8 cellular contexts compared by ENCODE assay signal in the genomic region with DNA sequence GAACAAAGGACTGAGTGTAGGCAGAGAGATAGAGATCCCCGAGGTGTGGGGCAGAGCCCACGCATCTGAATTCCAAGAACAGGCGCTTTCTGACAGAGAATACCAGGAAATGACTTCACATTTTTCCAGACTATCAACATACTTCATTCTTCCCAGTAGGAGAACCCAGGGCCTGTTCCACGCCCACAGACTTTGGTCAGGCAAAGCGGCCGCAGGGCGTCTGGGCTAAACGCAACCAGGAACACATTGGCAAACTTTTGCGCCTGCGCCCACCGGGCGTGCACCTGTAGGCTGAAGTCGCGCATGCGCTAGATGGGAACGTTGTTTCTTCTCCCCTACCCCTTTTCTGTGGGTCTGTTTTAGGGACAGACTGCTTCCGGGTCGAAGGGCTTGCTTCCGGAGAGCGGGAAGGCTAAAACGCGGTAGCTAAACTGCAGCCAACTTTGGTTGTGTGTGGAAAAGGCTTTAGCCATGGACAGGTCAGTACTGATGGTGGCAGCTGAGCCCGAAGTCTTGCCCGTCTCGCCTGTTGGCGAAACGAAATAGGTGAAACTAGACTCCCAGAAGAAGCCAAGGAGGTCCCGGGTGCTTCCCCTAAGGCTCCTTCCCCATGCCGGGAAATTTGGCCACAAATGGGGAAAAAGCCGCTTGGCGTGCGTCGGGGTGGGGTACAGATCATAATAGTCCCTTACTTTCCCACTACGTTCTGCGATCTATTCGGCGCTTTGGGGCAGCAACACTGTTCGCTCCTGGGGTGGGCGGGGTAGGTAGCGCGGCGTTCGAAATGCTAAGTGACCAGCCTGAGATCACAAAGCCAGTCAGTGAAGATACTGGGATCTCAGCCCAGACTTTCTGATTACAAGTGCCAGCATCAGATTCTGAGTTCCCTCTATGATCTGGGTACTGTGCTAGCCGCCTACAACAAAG. TPM values are rescaled to one million over a fixed set of nuclear protein-coding genes. Genes with fewer than 3 reads are reported as not detected.
A peak's percentile ranks its signal among the peaks of the same experiment; 100 is the strongest.
DNase-seq lines count a peak whose midpoint lies in the region; ATAC-seq, FAIRE-seq and TF ChIP-seq lines count a peak whose summit lies in the region.

A gene (plus strand): TSS at position 384 of the 927 bp plus-strand sequence. CDS start 88 bp downstream, at position 472.

- H3K4me3 ChIP-seq in OCI-LY3 (ENCODE audit: low read length) (peak within 1 kb of the TSS; percentile 89), endothelial cell of umbilical vein (replicated peaks in 1 of 3; ENCODE audit: insufficient read depth in 1 of 3, low read depth in 1 of 3, low read length in 3 of 3) (peak within 1 kb of the TSS; percentile 44 to 84 (median 76))

- H3K9ac ChIP-seq in OCI-LY3 (ENCODE audit: low read length) = peak within 1 kb of the TSS; percentile 85
- peak within 1 kb of the TSS; percentile 72 for H3K9ac ChIP-seq in endothelial cell of umbilical vein (replicated peaks; ENCODE audit: extremely low read depth, insufficient read depth, low read length)

- H2AFZ ChIP-seq in OCI-LY3 (ENCODE audit: low read depth, low read length) (peak within 1 kb of the TSS; percentile 91), endothelial cell of umbilical vein (ENCODE audit: low read depth, low read length) (peak within 1 kb of the TSS; percentile 56)

- H3K27me3 ChIP-seq in OCI-LY3 (ENCODE audit: low read depth, low read length) = no peaks in the 10 kb centered on the region
- no peaks in the 10 kb centered on the region for H3K27me3 ChIP-seq in endothelial cell of umbilical vein (ENCODE audit: control insufficient read depth in 2 of 2, insufficient read depth in 2 of 2, low read length in 2 of 2)

- peaks cover 20% of the 10 kb centered on the region for H3K36me3 ChIP-seq in OCI-LY3 (replicated peaks; ENCODE audit: low read depth, low read length)
- H3K36me3 ChIP-seq in endothelial cell of umbilical vein (ENCODE audit: control insufficient read depth in 2 of 2, extremely low read depth in 1 of 2, insufficient read depth in 2 of 2, low read length in 2 of 2) = peaks cover 0 to under 1% of the 10 kb centered on the region in 2 experiments

- DNase-seq in D341Med (ENCODE audit: low spot score) = peak; percentile 97
- DNase-seq in HuH-7 (ENCODE audit: low spot score) = peak; percentile 90
- DNase-seq in activated T-cell treated with anti-CD3 and anti-CD28 coated beads for 1 hour (ENCODE audit: low read depth) = peak; percentile 99
- peak; percentile 100 for DNase-seq in endothelial cell of umbilical vein (ENCODE audit: low read depth, low spot score)
- DNase-seq in midbrain (lab: John Stamatoyannopoulos, UW) = peak; percentile 96
- peak; percentile 91 to 97 for DNase-seq in stimulated activated CD8-positive, alpha-beta memory T cell treated with anti-CD3 and anti-CD28 coated beads, Interleukin-2, amount 100 ng/mL, for 1 hour (ENCODE audit: low read depth in 2 of 2)

- TF ChIP-seq POLR2A in endothelial cell of umbilical vein (IDR thresholded peaks at IDR 0.05; ENCODE audit: low read depth, low read length) = peak; percentile 97

- H3K27ac ChIP-seq in OCI-LY3 (ENCODE audit: low read length) (peak within 1 kb of the TSS; percentile 44), endothelial cell of umbilical vein (ENCODE audit: insufficient read depth, low read depth, low read length) (peak within 1 kb of the TSS; percentile 90)

- H3K4me1 ChIP-seq in OCI-LY3 (ENCODE audit: low read length) (peaks cover 27% of the 10 kb centered on the region), endothelial cell of umbilical vein (ENCODE audit: control insufficient read depth, extremely low read depth, insufficient read depth, low read length) (peaks cover 19% of the 10 kb centered on the region)

- peak; percentile 95 for ATAC-seq in GM21515 (IDR thresholded peaks at IDR 0.05; ENCODE audit: unreplicated experiment)

- no peaks in the 10 kb centered on the region for H3K9me3 ChIP-seq in OCI-LY3 (ENCODE audit: insufficient read depth, low read length)
- no peaks in the 10 kb centered on the region for H3K9me3 ChIP-seq in endothelial cell of umbilical vein (replicated peaks; ENCODE audit: control insufficient read depth, insufficient read depth, low read length)

- H3K9me1 ChIP-seq in endothelial cell of umbilical vein (replicated peaks; ENCODE audit: control insufficient read depth, extremely low read depth, insufficient read depth, low read length) = no peaks in the 10 kb centered on the region

- POLR2A ChIA-PET in endothelial cell of umbilical vein (lab: Charles Lee) = no interaction called here

- H4K20me1 ChIP-seq in OCI-LY3 (ENCODE audit: insufficient read depth, low read length) = no peaks in the 10 kb centered on the region
- no peaks in the 10 kb centered on the region for H4K20me1 ChIP-seq in endothelial cell of umbilical vein (replicated peaks; ENCODE audit: control insufficient read depth, extremely low read depth, insufficient read depth, low read length)

- intact Hi-C loops in endothelial cell of umbilical vein (cut with micrococcal nuclease) = loop anchor here (1.0 to 2.0 kb wide), 8 partner anchors 77 to 464 kb away; a partner anchor contains a TSS

- TF ChIP-seq CTCF in OCI-LY3 (IDR thresholded peaks at IDR 0.05; ENCODE audit: low read depth, low read length) (no peak), endothelial cell of umbilical vein (IDR thresholded peaks at IDR 0.05; ENCODE audit: extremely low read depth in 1 of 2, insufficient read depth in 1 of 2, low read depth in 1 of 2, low read length in 2 of 2) (peak in 1 of 2 donors; percentile 8)

- FAIRE-seq in endothelial cell of umbilical vein (lab: Jason Lieb, UNC) = peak; percentile 93

- H3K79me2 ChIP-seq in OCI-LY3 (ENCODE audit: low read length) (peaks cover 30% of the 10 kb centered on the region), endothelial cell of umbilical vein (ENCODE audit: control insufficient read depth, insufficient read depth, low read length) (peaks cover 18% of the 10 kb centered on the region)

- dilution Hi-C loops in endothelial cell of umbilical vein (cut with MboI; ENCODE audit: extremely low pct_ligation_motif_present, low sequenced_read_pairs) = no loop called here

- peak within 1 kb of the TSS; percentile 95 for H3K4me2 ChIP-seq in OCI-LY3 (ENCODE audit: low read length)
- peak within 1 kb of the TSS; percentile 94 for H3K4me2 ChIP-seq in endothelial cell of umbilical vein (ENCODE audit: insufficient read depth, low read length)

- TSS peak; percentile 55 for BruUV-seq in endothelial cell of umbilical vein (replicated peaks; lab: Mats Ljungman, UMichigan)

- CTCF ChIA-PET in endothelial cell of umbilical vein (lab: Charles Lee) = no interaction called here

TF ChIP-seq in endothelial cell of umbilical vein, 7 proteins besides CTCF, POLR2A, EP300 and RAD21:
- TF ChIP-seq POLR2AphosphoS5 (IDR thresholded peaks at IDR 0.05; ENCODE audit: insufficient read depth, low read depth, low read length) = peak; percentile 84
- TF ChIP-seq MYC (IDR thresholded peaks at IDR 0.05; ENCODE audit: low read depth, low read length) = no peak
- peak; percentile 64 for TF ChIP-seq JUN (IDR thresholded peaks at IDR 0.05; ENCODE audit: borderline replicate concordance, insufficient read depth, insufficient read length, low read depth)
- TF ChIP-seq FOS (IDR thresholded peaks at IDR 0.05; ENCODE audit: borderline replicate concordance, insufficient read depth, low read length) = no peak
- TF ChIP-seq, protein P1, sequence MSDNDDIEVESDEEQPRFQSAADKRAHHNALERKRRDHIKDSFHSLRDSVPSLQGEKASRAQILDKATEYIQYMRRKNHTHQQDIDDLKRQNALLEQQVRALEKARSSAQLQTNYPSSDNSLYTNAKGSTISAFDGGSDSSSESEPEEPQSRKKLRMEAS (IDR thresholded peaks at IDR 0.05; ENCODE audit: insufficient read depth, insufficient read length) = peak; percentile 27
- TF ChIP-seq GATA2 (IDR thresholded peaks at IDR 0.05; ENCODE audit: insufficient read depth, insufficient read length, low read depth, low read length) = peak; percentile 36
- TF ChIP-seq EZH2 (IDR thresholded peaks at IDR 0.05; ENCODE audit: borderline replicate concordance, low read depth, low read length, severe bottlenecking) = no peak

RNA-seq across cellular contexts. Expression of the gene that starts here (rescaled TPM):
- 64.0 and 78.7 TPM in 2 replicates for total RNA-seq in endothelial cell of umbilical vein
- polyA plus RNA-seq in endothelial cell of umbilical vein = 18.0 and 24.0 TPM in 2 replicates
- 32.6 and 38.5 TPM in 2 replicates for polyA plus RNA-seq in endothelial cell of umbilical vein (2011; cell fraction: cytosol; rRNA removed)
- polyA plus RNA-seq in endothelial cell of umbilical vein (2011; cell fraction: nucleus; rRNA removed) = 113 and 127 TPM in 2 replicates
- 46.4 and 71.9 TPM in 2 replicates for polyA plus RNA-seq in endothelial cell of umbilical vein (2012)
- polyA minus RNA-seq in endothelial cell of umbilical vein = 37.3 and 47.5 TPM in 2 replicates
- polyA minus RNA-seq in endothelial cell of umbilical vein (2011; cell fraction: cytosol; rRNA and poly(A)+ RNA removed) = 49.8 TPM
- polyA minus RNA-seq in endothelial cell of umbilical vein (2011; cell fraction: nucleus; rRNA and poly(A)+ RNA removed) = 53.7 and 69.7 TPM in 2 replicates

Comparison
In these comparisons a context has a peak if more than half of its experiments do, and no peak if none do; other contexts are left out.
1. Peak in every context shown above with its lines: DNase-seq, ATAC-seq, H3K4me3 ChIP-seq and H3K27ac ChIP-seq.